In the genomic region with DNA sequence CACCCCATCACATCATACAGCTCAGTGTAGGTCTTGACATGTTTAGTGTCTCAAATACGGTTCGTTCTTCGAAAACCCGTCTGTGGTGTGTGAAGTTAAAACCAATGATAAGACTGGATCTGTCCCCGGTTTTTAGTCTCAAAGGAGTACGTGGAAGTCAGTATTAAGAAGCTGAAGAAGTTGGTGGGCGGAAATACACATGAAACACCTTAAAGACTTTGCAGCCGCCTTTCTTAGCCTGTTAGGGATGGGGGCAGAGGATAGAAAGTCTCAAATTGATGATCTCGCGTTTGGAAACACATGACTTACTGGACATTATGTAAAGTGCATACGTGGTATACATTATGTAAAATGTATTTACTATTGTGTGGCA, we compare ENCODE assay signal across 8 cellular contexts. TPM values are rescaled to one million over a fixed set of nuclear protein-coding genes. Genes with fewer than 3 reads are reported as not detected.
DNase-seq lines count a peak whose midpoint lies in the region; ATAC-seq and TF ChIP-seq lines count a peak whose summit lies in the region.

No MANE protein-coding gene starts in this region.

- DNase-seq in HT-29 (ENCODE audit: low spot score) (peak; percentile 34), breast epithelium (ENCODE audit: low spot score in 2 of 2) (no peak), mesothelial cell of epicardium (ENCODE audit: low spot score in 2 of 2, unreplicated experiment in 2 of 2) (no peak), GM19240 (ENCODE audit: insufficient read length, low spot score) (no peak), hippocampal formation (lab: John Stamatoyannopoulos, UW) (no peak)
- DNase-seq in stimulated activated CD4-positive, alpha-beta T cell treated with anti-CD3 and anti-CD28 coated beads, Interleukin-4, amount 100 ng/mL, for 1 hour, result no peak

- peaks cover 30% of the 10 kb centered on the region for H3K4me1 Mint-ChIP-seq in mesothelial cell of epicardium

- H3K27me3 Mint-ChIP-seq in mesothelial cell of epicardium (ENCODE audit: low read depth), result no peaks in the 10 kb centered on the region

- H3K27ac Mint-ChIP-seq in mesothelial cell of epicardium, result peak overlapping the region; percentile 94

- intact Hi-C loops in breast epithelium (cut with DNase I; ENCODE audit: low total_unique reads), result no loop called here

- TF ChIP-seq POLR2A in breast epithelium (IDR thresholded peaks at IDR 0.05), result no peak

- H3K27ac ChIP-seq in 22Rv1 (peak overlapping the region; percentile 89), breast epithelium (peak overlapping the region; percentile 98)

- no peaks in the 10 kb centered on the region for H3K9me3 ChIP-seq in breast epithelium

- H3K4me3 Mint-ChIP-seq in mesothelial cell of epicardium, result peak overlapping the region; percentile 90

- H3K36me3 Mint-ChIP-seq in mesothelial cell of epicardium, result peaks cover 9% of the 10 kb centered on the region

- no peaks in the 10 kb centered on the region for H3K27me3 ChIP-seq in breast epithelium

- no peaks in the 10 kb centered on the region for H3K36me3 ChIP-seq in breast epithelium

- H3K9me3 Mint-ChIP-seq in mesothelial cell of epicardium, result no peaks in the 10 kb centered on the region

- ATAC-seq in GM18861 (IDR thresholded peaks at IDR 0.05; ENCODE audit: unreplicated experiment), result no peak

- H3K4me3 ChIP-seq in breast epithelium, result peak overlapping the region; percentile 96 to 100 (median 97)

- H3K4me1 ChIP-seq in breast epithelium, result peaks cover 3 to 5% of the 10 kb centered on the region in 2 donors

- TF ChIP-seq CTCF in 22Rv1 (IDR thresholded peaks at IDR 0.05), result no peak
- no peak for TF ChIP-seq CTCF in breast epithelium (IDR thresholded peaks at IDR 0.05)
- no peak for TF ChIP-seq CTCF in mesothelial cell of epicardium (IDR thresholded peaks at IDR 0.05; ENCODE audit: unreplicated experiment)

RNA-seq across cellular contexts. Expression of gene CNOT11, which starts 1.0 kb away (rescaled TPM):
- total RNA-seq in HT-29 (2014; rRNA removed; shearing (Covaris generic)), result 64.9 and 68.6 TPM in 2 replicates
- total RNA-seq in breast epithelium, result 10 to 100 TPM; 19.2 to 33.1 (median 23.9) TPM
- 38.3 to 38.8 TPM (median 38.7 TPM) in 3 replicates for total RNA-seq in mesothelial cell of epicardium

RNA-seq across cellular contexts. Expression of gene RNF149, which starts 54.8 kb away (rescaled TPM):
- 51.2 and 53.8 TPM in 2 replicates for total RNA-seq in HT-29 (2014; rRNA removed; shearing (Covaris generic))
- total RNA-seq in breast epithelium, result 100 to 1,000 TPM in 1 of 3 donors, 10 to 100 TPM in 2; 65.6 to 101 (median 75.4) TPM
- total RNA-seq in mesothelial cell of epicardium, result 52.5 to 59.5 TPM (median 57.6 TPM) in 3 replicates
